Comparison of ENCODE assay signal across 24 cellular contexts in the genomic region with DNA sequence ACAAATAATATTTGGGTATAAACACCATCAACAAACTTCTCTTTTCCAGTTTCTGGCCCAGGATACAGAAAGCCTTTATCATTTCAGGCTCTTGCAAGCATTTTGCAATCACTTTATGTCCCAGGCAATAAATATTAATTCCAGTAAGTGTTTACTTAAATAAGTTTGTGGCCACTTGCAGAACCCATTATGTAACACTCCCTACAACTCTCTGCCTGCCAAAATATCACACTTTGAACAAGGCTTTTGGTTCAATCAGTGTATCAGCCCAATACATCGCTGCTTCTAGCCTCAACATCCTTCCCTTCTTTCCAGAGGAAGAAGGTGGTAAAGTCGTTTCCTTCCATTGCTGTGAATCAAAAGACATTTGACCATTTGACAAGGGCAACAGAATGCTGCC.
"Had no signal": no experiment of that assay in that cellular context is flagged by ENCODE, and none has a peak within 500 bp of the region (broad histone marks: within the 10 kb centered on the region; RNA-seq: fewer than 3 reads in every experiment).

No MANE protein-coding gene starts in this region.

- H3K4me1 ChIP-seq: esophagus muscularis mucosa, foreskin keratinocyte, gastroesophageal sphincter, heart left ventricle, lower lobe of right lung, right lobe of liver, vagina had no signal

- DNase-seq: cerebellar nuclear complex; cortex of kidney; foreskin keratinocyte; heart left ventricle; hippocampal formation; islet precursor cell; kidney glomerular epithelial cell; left colon; left ventricle myocardium superior; lower lobe of right lung; nephron progenitor cell; occipital lobe; ovary; right lobe of liver; small intestine; stimulated activated CD4-positive, alpha-beta T cell treated with anti-CD3 and anti-CD28 coated beads, Interleukin-15, amount 100 ng/mL, for 24 hours; stimulated activated CD4-positive, alpha-beta T cell treated with anti-CD3 and anti-CD28 coated beads, Interleukin-2, amount 100 ng/mL, for 48 hours; stimulated activated naive B cell treated with anti-CD40 and anti-IgM and Interleukin-4, amounts not matched to agents 10 μg/mL and 1 μg/mL and 100 μg/mL, for 72 hours had no signal

- H3K9me3 ChIP-seq: esophagus muscularis mucosa, gastroesophageal sphincter, lower lobe of right lung, ovary, right lobe of liver, thoracic aorta, tibial nerve, vagina had no signal

- H3K27me3 ChIP-seq: esophagus muscularis mucosa, gastroesophageal sphincter, ovary, right lobe of liver, tibial nerve, vagina had no signal

- H3K4me3 ChIP-seq: esophagus muscularis mucosa, gastroesophageal sphincter, heart left ventricle, lower lobe of right lung, ovary, right lobe of liver, thoracic aorta, tibial nerve, vagina had no signal

- H3K36me3 ChIP-seq: esophagus muscularis mucosa, gastroesophageal sphincter, heart left ventricle, lower lobe of right lung, ovary, right lobe of liver, thoracic aorta, tibial nerve, vagina had no signal

- FAIRE-seq: endothelial cell of umbilical vein, small intestine had no signal

- H3K27ac ChIP-seq: esophagus muscularis mucosa, foreskin keratinocyte, gastroesophageal sphincter, heart left ventricle, lower lobe of right lung, ovary, right lobe of liver, thoracic aorta, tibial nerve, vagina had no signal
